ENCODE assay signal across 8 cellular contexts in genomic region chr17:17693253-17693954, GRCh38. TPM values are rescaled to one million over a fixed set of nuclear protein-coding genes. Genes with fewer than 3 reads are reported as not detected.
A peak's percentile ranks its signal among the peaks of the same experiment; 100 is the strongest.
DNase-seq lines count a peak whose midpoint lies in the region; ATAC-seq, FAIRE-seq and TF ChIP-seq lines count a peak whose summit lies in the region.

No MANE protein-coding gene starts in this region.

- peak overlapping the region; percentile 75 for H3K4me2 ChIP-seq in GM12878 (ENCODE audit: control insufficient read depth, insufficient read depth)

- H3K27me3 ChIP-seq in GM12878 (replicated peaks in 1 of 2; ENCODE audit: control insufficient read depth in 2 of 2, insufficient read depth in 2 of 2, low read length in 1 of 2) (no peaks in the 10 kb centered on the region), layer of hippocampus (ENCODE audit: control insufficient read depth, insufficient read depth, low read length) (no peaks in the 10 kb centered on the region), stomach (no peaks in the 10 kb centered on the region)

- WGBS in GM12878 (ENCODE audit: insufficient coverage, insufficient replicate concordance, low lambda C conversion rate, missing lambda C conversion rate) = 87% methylated on average over 18 of the region's 18 CpGs
- WGBS in stomach, 5 donors = 15 to 40% (median 18%) methylated on average over 14 to 18 of the region's 18 CpGs

- peak overlapping the region; percentile 77 for H3K27ac ChIP-seq in GM12878 (ENCODE audit: control insufficient read depth, insufficient read depth)
- H3K27ac ChIP-seq in layer of hippocampus (ENCODE audit: low read depth, low read length) = peak overlapping the region; percentile 97
- peak overlapping the region; percentile 95 to 99 (median 98) for H3K27ac ChIP-seq in stomach

- peak overlapping the region; percentile 64; the same call in 1 of the 2 replicates for H3K4me3 ChIP-seq in GM12878
- peak overlapping the region in 3 of 4 donors; percentile 54 to 65 (median 58) for H3K4me3 ChIP-seq in stomach

- H2AFZ ChIP-seq in GM12878 (ENCODE audit: control insufficient read depth, low read depth, low read length) = no peak overlapping the region

- H3K4me1 ChIP-seq in GM12878 (ENCODE audit: control insufficient read depth, insufficient read depth, low read length) = peaks cover 56% of the 10 kb centered on the region
- H3K4me1 ChIP-seq in stomach = peaks cover 80 to 88% (median 85%) of the 10 kb centered on the region in 4 donors

- H3K36me3 ChIP-seq in GM12878 (ENCODE audit: control insufficient read depth in 2 of 2, insufficient read depth in 2 of 2, low read length in 1 of 2) = no peaks in the 10 kb centered on the region
- no peaks in the 10 kb centered on the region for H3K36me3 ChIP-seq in stomach

- TF ChIP-seq POLR2A in GM12878 (IDR thresholded peaks at IDR 0.05; ENCODE audit: low read depth, low read length) (no peak), stomach (IDR thresholded peaks at IDR 0.05) (no peak)

- intact Hi-C loops in GM12878 (cut with micrococcal nuclease; ENCODE audit: unreplicated experiment) = loop anchor here (5.0 kb wide), 1 partner anchor 144 kb away; the partner anchor contains the start of gene SREBF1
- intact Hi-C loops in stomach (cut with DNase I; ENCODE audit: low total_unique reads) = no loop called here

- H4K20me1 ChIP-seq in GM12878 (ENCODE audit: control insufficient read depth, insufficient read depth) = no peaks in the 10 kb centered on the region

- TF ChIP-seq CTCF in GM12878 (IDR thresholded peaks at IDR 0.05 in 2 of 3, conservative IDR thresholded peaks at IDR 0.05 in 1 of 3; ENCODE audit: control insufficient read depth in 2 of 3, extremely low read depth in 1 of 3, insufficient read depth in 1 of 3, low read depth in 3 of 3, low read length in 3 of 3) (no peak), stomach (IDR thresholded peaks at IDR 0.05) (no peak)

- H3K4me1 Mint-ChIP-seq in activated CD8-positive, alpha-beta memory T cell treated with anti-CD3 and anti-CD28 coated beads, Interleukin-2, amount 10 ng/mL, durations not matched to agents 7 days and 5 days = peaks cover 49% of the 10 kb centered on the region

- RAD21 ChIA-PET in GM12878 (lab: Charles Lee; ENCODE audit: unreplicated experiment) = interaction anchor here (1.0 to 6.4 kb wide), 2 partner anchors 10 to 143 kb away, joined by 4 to 75 read pairs; no protein-coding TSS in a partner anchor

- peaks cover 89% of the 10 kb centered on the region for H3K79me2 ChIP-seq in GM12878 (ENCODE audit: control insufficient read depth, insufficient read depth, low read length)

- ATAC-seq in activated CD8-positive, alpha-beta memory T cell treated with anti-CD3 and anti-CD28 coated beads, Interleukin-2, amount 10 ng/mL, durations not matched to agents 7 days and 5 days = no peak
- ATAC-seq in GM12878 (no peak), GM19023 (IDR thresholded peaks at IDR 0.05; ENCODE audit: unreplicated experiment) (no peak)

- in situ Hi-C loops in GM12878 (cut with MboI) = no loop called here

- TF ChIP-seq RAD21 in GM12878 (IDR thresholded peaks at IDR 0.05; ENCODE audit: insufficient read depth, low read depth, low read length) = no peak

- CTCF ChIA-PET in activated CD8-positive, alpha-beta memory T cell treated with anti-CD3 and anti-CD28 coated beads, Interleukin-2, amount 10 ng/mL, durations not matched to agents 7 days and 5 days (lab: Charles Lee) = interaction anchor here (1.0 to 1.5 kb wide), 4 partner anchors 13 to 21 kb away, joined by 3 read pairs; no protein-coding TSS in a partner anchor
- CTCF ChIA-PET in GM12878 (lab: Yijun Ruan, JAX) = interaction anchor here (1.4 to 1.6 kb wide), 3 partner anchors 11 to 143 kb away, joined by 4 to 8 read pairs (median 6); no protein-coding TSS in a partner anchor

- H3K27ac Mint-ChIP-seq in activated CD8-positive, alpha-beta memory T cell treated with anti-CD3 and anti-CD28 coated beads, Interleukin-2, amount 10 ng/mL, durations not matched to agents 7 days and 5 days = peak overlapping the region; percentile 93

- no peak overlapping the region for H3K4me3 Mint-ChIP-seq in activated CD8-positive, alpha-beta memory T cell treated with anti-CD3 and anti-CD28 coated beads, Interleukin-2, amount 10 ng/mL, durations not matched to agents 7 days and 5 days

- no peak for FAIRE-seq in GM12878 (lab: Jason Lieb, UNC)

- no TSS peak for BruUV-seq in GM12878 (replicated peaks; lab: Mats Ljungman, UMichigan)

- no peaks in the 10 kb centered on the region for H3K9me3 Mint-ChIP-seq in activated CD8-positive, alpha-beta memory T cell treated with anti-CD3 and anti-CD28 coated beads, Interleukin-2, amount 10 ng/mL, durations not matched to agents 7 days and 5 days (ENCODE audit: low read depth)

- TF ChIP-seq EP300 in GM12878 (IDR thresholded peaks at IDR 0.05; ENCODE audit: borderline replicate concordance in 1 of 2, control insufficient read depth in 1 of 2, low read depth in 2 of 2, low read length in 2 of 2) = no peak
- TF ChIP-seq EP300 in stomach (IDR thresholded peaks at IDR 0.05) = no peak

- H3K9me3 ChIP-seq in GM12878 (replicated peaks; ENCODE audit: control insufficient read depth, insufficient read depth, low read length) = no peaks in the 10 kb centered on the region
- H3K9me3 ChIP-seq in stomach = no peaks in the 10 kb centered on the region

- DNase-seq in activated CD8-positive, alpha-beta memory T cell treated with anti-CD3 and anti-CD28 coated beads, Interleukin-2, amount 10 ng/mL, durations not matched to agents 7 days and 5 days = no peak
- DNase-seq in activated CD8-positive, alpha-beta memory T cell treated with anti-CD3 and anti-CD28 coated beads, Interleukin-2, amount 50 U/mL, for 48 hours = no peak
- DNase-seq in NCI-H510A treated with DMSO at 0.1 percent for 48 hours (lab: John Stamatoyannopoulos, UW) (peak; percentile 79), GM12878 (ENCODE audit: low read depth, low spot score) (no peak), stomach (peak; percentile 90)
- no peak for DNase-seq in stimulated activated CD4-positive, alpha-beta T cell treated with anti-CD3 and anti-CD28 coated beads, Interleukin-2, amount 100 ng/mL, for 48 hours

- H3K27me3 Mint-ChIP-seq in activated CD8-positive, alpha-beta memory T cell treated with anti-CD3 and anti-CD28 coated beads, Interleukin-2, amount 10 ng/mL, durations not matched to agents 7 days and 5 days = no peaks in the 10 kb centered on the region

- H3K36me3 Mint-ChIP-seq in activated CD8-positive, alpha-beta memory T cell treated with anti-CD3 and anti-CD28 coated beads, Interleukin-2, amount 10 ng/mL, durations not matched to agents 7 days and 5 days = no peaks in the 10 kb centered on the region

- peak overlapping the region; percentile 86 for H3K9ac ChIP-seq in GM12878 (ENCODE audit: control insufficient read depth, insufficient read depth, low read length)

- POLR2A ChIA-PET in GM12878 (lab: Charles Lee) = interaction anchor here (0.9 to 5.8 kb wide), 5 partner anchors 10 to 91 kb away, joined by 3 to 56 read pairs (median 3); no protein-coding TSS in a partner anchor

- SMC1A ChIA-PET in GM12878 (lab: Charles Lee; ENCODE audit: uncharacterized antibody, unreplicated experiment) = interaction anchor here (1.0 to 6.1 kb wide), 3 partner anchors 10 to 41 kb away, joined by 3 to 47 read pairs (median 3); no protein-coding TSS in a partner anchor

TF ChIP-seq in GM12878, 131 proteins besides CTCF, POLR2A, EP300 and RAD21:
- TF ChIP-seq GATAD2B (conservative IDR thresholded peaks at IDR 0.05; ENCODE audit: low read depth) = no peak
- no peak for TF ChIP-seq BMI1 (IDR thresholded peaks at IDR 0.05; ENCODE audit: borderline replicate concordance)
- TF ChIP-seq YY1 (IDR thresholded peaks at IDR 0.05; ENCODE audit: low read depth, low read length) = peak; percentile 74
- TF ChIP-seq, protein P1, sequence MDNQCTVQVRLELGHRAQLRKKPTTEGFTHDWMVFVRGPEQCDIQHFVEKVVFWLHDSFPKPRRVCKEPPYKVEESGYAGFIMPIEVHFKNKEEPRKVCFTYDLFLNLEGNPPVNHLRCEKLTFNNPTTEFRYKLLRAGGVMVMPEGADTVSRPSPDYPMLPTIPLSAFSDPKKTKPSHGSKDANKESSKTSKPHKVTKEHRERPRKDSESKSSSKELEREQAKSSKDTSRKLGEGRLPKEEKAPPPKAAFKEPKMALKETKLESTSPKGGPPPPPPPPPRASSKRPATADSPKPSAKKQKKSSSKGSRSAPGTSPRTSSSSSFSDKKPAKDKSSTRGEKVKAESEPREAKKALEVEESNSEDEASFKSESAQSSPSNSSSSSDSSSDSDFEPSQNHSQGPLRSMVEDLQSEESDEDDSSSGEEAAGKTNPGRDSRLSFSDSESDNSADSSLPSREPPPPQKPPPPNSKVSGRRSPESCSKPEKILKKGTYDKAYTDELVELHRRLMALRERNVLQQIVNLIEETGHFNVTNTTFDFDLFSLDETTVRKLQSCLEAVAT (IDR thresholded peaks at IDR 0.05) = peak; percentile 89

RNA-seq across cellular contexts. Expression of gene RAI1, which starts 12.1 kb away (rescaled TPM):
- total RNA-seq in activated CD8-positive, alpha-beta memory T cell treated with anti-CD3 and anti-CD28 coated beads, Interleukin-2, amount 10 ng/mL, durations not matched to agents 7 days and 5 days = 10 to 100 TPM; 17.4 to 24.4 TPM
- 66.1 and 73.4 TPM in 2 replicates for total RNA-seq in GM12878 (2013; cell fraction: nucleolus; rRNA removed)
- total RNA-seq in GM12878 (2014; rRNA removed) = 7.2 and 7.4 TPM in 2 replicates
- total RNA-seq in GM12878 (2014; rRNA removed; fragmentation: Illumina TruSeq; extraction: Trizol) = 7.9 and 8.7 TPM in 2 replicates
- total RNA-seq in GM12878 (2021) = 35.4 and 37.7 TPM in 2 replicates
- polyA plus RNA-seq in GM12878 (2011; ENCODE audit: low read depth) = 3.1 TPM
- polyA plus RNA-seq in GM12878 (2011; rRNA removed) = 4.0 and 5.4 TPM in 2 replicates
- 5.7 and 7.6 TPM in 2 replicates for polyA plus RNA-seq in GM12878 (2011; cell fraction: cytosol; rRNA removed)
- polyA plus RNA-seq in GM12878 (2011; cell fraction: nucleus; rRNA removed) = 20.2 and 25.6 TPM in 2 replicates
- polyA plus RNA-seq in GM12878 (2012) = 8.0 and 8.1 TPM in 2 replicates
- polyA plus RNA-seq in GM12878 (2014; fragmentation: Illumina TruSeq; extraction: Trizol) = 2.5 and 5.9 TPM in 2 replicates
- under 1 TPM; 0.66 to 0.74 TPM for polyA plus RNA-seq in GM12878 (2014; fragmentation: Nextera tagmentation; extraction: Ambion mirVana)
- polyA plus RNA-seq in GM12878 (2014; rRNA removed) = 19.2 and 25.5 TPM in 2 replicates
- 1 to 10 TPM; 3.1 to 6.0 TPM for polyA plus RNA-seq in GM12878 (2016; fragmentation: Nextera tagmentation; extraction: Ambion mirVana)
- polyA minus RNA-seq in GM12878 (2011; rRNA and poly(A)+ RNA removed) = 8.1 and 11.7 TPM in 2 replicates
- 8.3 and 9.1 TPM in 2 replicates for polyA minus RNA-seq in GM12878 (2011; cell fraction: cytosol; rRNA and poly(A)+ RNA removed)
- polyA minus RNA-seq in GM12878 (2011; cell fraction: nucleus; rRNA and poly(A)+ RNA removed) = 10.0 and 21.0 TPM in 2 replicates
- total RNA-seq in stomach = 10 to 100 TPM; 19.1 to 94.5 (median 46.9) TPM
- 10 to 100 TPM in 2 of 3 donors, 1 to 10 TPM in 1; 4.6 to 12.5 (median 12.0) TPM for polyA plus RNA-seq in stomach

Comparison
In these comparisons a context has a peak if more than half of its experiments do, and no peak if none do; other contexts are left out.
1. DNase-seq: peak in NCI-H510A treated with DMSO at 0.1 percent for 48 hours (single experiment) and stomach (single experiment); none in activated CD8-positive, alpha-beta memory T cell treated with anti-CD3 and anti-CD28 coated beads, Interleukin-2, amount 10 ng/mL, durations not matched to agents 7 days and 5 days (single experiment), activated CD8-positive, alpha-beta memory T cell treated with anti-CD3 and anti-CD28 coated beads, Interleukin-2, amount 50 U/mL, for 48 hours (single experiment), GM12878 (single experiment) and stimulated activated CD4-positive, alpha-beta T cell treated with anti-CD3 and anti-CD28 coated beads, Interleukin-2, amount 100 ng/mL, for 48 hours (0 of 2).
2. Peak in every context shown above with its lines, with median percentiles within 50 percentile points of each other: H3K27ac ChIP-seq.